8 cellular contexts compared by ENCODE assay signal in the genomic region with DNA sequence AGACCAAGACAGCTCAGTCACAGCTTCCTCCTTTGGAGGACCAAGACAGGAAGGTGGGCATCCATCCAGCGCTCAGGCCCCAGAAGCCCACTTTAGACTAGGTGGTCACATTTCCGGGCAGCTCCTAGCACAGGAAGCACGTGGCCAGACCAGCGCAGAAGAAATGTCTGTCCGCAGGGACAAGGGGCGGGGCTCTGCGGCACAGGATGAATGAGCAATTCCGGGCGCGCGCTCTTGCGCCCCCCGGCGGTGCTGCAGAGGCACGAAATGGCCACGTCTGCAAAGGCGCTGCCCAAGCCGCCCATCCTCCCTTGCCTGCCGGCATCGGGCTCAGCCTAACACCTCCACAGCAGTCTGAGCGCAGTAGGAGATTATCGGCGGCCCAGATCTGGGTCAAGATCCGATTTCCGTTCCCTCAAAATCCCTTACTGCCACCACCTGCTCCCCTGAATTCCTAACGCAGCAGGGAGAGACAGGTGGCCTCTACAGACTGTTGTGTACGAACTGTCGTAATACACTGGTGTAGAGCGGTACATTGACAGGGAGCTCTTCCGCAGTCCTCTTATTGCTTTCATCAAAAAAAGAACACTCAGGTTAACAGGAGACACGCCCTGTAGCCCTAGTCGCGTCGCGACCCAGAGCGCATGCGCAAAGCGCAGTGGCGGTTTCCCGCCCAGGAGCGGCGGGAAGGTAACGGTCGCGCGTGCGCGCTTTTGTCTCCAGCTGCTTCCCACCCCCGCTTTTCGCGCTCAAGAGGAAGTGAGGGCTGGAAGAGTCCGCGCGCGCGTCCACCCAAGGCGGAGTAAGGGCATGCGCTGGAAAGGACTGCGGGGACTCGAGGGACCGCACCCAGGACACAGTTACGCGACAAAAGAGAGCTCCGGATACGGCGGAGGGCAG. TPM values are rescaled to one million over a fixed set of nuclear protein-coding genes. Genes with fewer than 3 reads are reported as not detected.
DNase-seq lines count a peak whose midpoint lies in the region; ATAC-seq and TF ChIP-seq lines count a peak whose summit lies in the region.

No MANE protein-coding gene starts in this region.

- intact Hi-C loops in head of caudate nucleus (cut with DNase I), result loop anchor here (1.0 to 5.0 kb wide), 3 partner anchors 43 to 104 kb away; no protein-coding TSS in a partner anchor

- H3K9me3 Mint-ChIP-seq in activated naive CD8-positive, alpha-beta T cell (ENCODE audit: low read depth), result no peaks in the 10 kb centered on the region
- no peaks in the 10 kb centered on the region for H3K9me3 Mint-ChIP-seq in osteocyte (ENCODE audit: unreplicated experiment)

- no peaks in the 10 kb centered on the region for H3K9me3 ChIP-seq in thoracic aorta

- peak; percentile 84 for DNase-seq in GM12864 (ENCODE audit: low read depth)
- peak; percentile 78 for DNase-seq in NCI-H1092 (lab: John Stamatoyannopoulos, UW)
- peak; percentile 85 to 98 (median 93) for DNase-seq in head of caudate nucleus
- peak; percentile 97 for DNase-seq in osteocyte (ENCODE audit: extremely low spot score, unreplicated experiment)
- DNase-seq in thoracic aorta (ENCODE audit: low spot score), result peak; percentile 85

- peak overlapping the region; percentile 95 for H3K4me3 Mint-ChIP-seq in activated naive CD8-positive, alpha-beta T cell
- peak overlapping the region; percentile 94 for H3K4me3 Mint-ChIP-seq in osteocyte (ENCODE audit: unreplicated experiment)

- TF ChIP-seq CTCF in GM12864 (IDR thresholded peaks at IDR 0.05; ENCODE audit: low read depth, low read length, missing control alignments) (peak; percentile 94), osteocyte (IDR thresholded peaks at IDR 0.05) (peak; percentile 92), thoracic aorta (IDR thresholded peaks at IDR 0.05) (peak; percentile 79)

- H3K4me3 ChIP-seq in GM12864 (ENCODE audit: low read depth, low read length) (peak overlapping the region; percentile 99), thoracic aorta (peak overlapping the region; percentile 94)

- H3K27me3 ChIP-seq in thoracic aorta (replicated peaks; ENCODE audit: insufficient read depth), result no peaks in the 10 kb centered on the region

- peak; percentile 53 for ATAC-seq in HG02623 (IDR thresholded peaks at IDR 0.05; ENCODE audit: unreplicated experiment)
- ATAC-seq in SK-N-SH treated with all-trans-retinoic acid at 6 μM for 48 hours, result peak; percentile 76
- peak; percentile 78 for ATAC-seq in thoracic aorta (ENCODE audit: insufficient number of reproducible peaks, low FRiP score, low read depth)

- H3K27me3 Mint-ChIP-seq in activated naive CD8-positive, alpha-beta T cell, result no peaks in the 10 kb centered on the region
- H3K27me3 Mint-ChIP-seq in osteocyte (ENCODE audit: unreplicated experiment), result no peaks in the 10 kb centered on the region

- peaks cover 10 to 37% of the 10 kb centered on the region in 2 donors for H3K4me1 ChIP-seq in thoracic aorta (ENCODE audit: control insufficient read depth in 1 of 2, low read depth in 2 of 2)

- H3K27ac ChIP-seq in thoracic aorta, result peak overlapping the region; percentile 100

- peak overlapping the region; percentile 96 for H3K27ac Mint-ChIP-seq in activated naive CD8-positive, alpha-beta T cell
- peak overlapping the region; percentile 99 for H3K27ac Mint-ChIP-seq in osteocyte (ENCODE audit: unreplicated experiment)

- peaks cover 26% of the 10 kb centered on the region for H3K36me3 ChIP-seq in thoracic aorta

- peaks cover 47% of the 10 kb centered on the region for H3K4me1 Mint-ChIP-seq in activated naive CD8-positive, alpha-beta T cell (ENCODE audit: low read depth)
- peaks cover 33% of the 10 kb centered on the region for H3K4me1 Mint-ChIP-seq in osteocyte (ENCODE audit: unreplicated experiment)

- peaks cover 17% of the 10 kb centered on the region for H3K36me3 Mint-ChIP-seq in activated naive CD8-positive, alpha-beta T cell
- peaks cover 34% of the 10 kb centered on the region for H3K36me3 Mint-ChIP-seq in osteocyte (ENCODE audit: unreplicated experiment)

TF ChIP-seq in SK-N-SH treated with all-trans-retinoic acid at 6 μM for 48 hours, 23 proteins besides CTCF, POLR2A, EP300 and RAD21:
- TF ChIP-seq ZNF565 (CRISPR knock-in tag; conservative IDR thresholded peaks at IDR 0.05; ENCODE audit: low read depth), result no peak; the same call in 1 of the 2 replicates
- 0 out of 2 replicates have a peak, but pooled peaks have one; percentile 2 for TF ChIP-seq ZFP30 (CRISPR knock-in tag; IDR thresholded peaks at IDR 0.05)

RNA-seq across cellular contexts. Expression of gene TUBA1B, which starts 0.8 kb away (rescaled TPM):
- total RNA-seq in osteocyte (497 and 503 TPM in 2 replicates), thoracic aorta (100 to 1,000 TPM; 501 to 945 TPM)

RNA-seq across cellular contexts. Expression of gene LMBR1L, which starts 19.8 kb away (rescaled TPM):
- total RNA-seq in osteocyte, result 85.2 and 86.1 TPM in 2 replicates
- 10 to 100 TPM; 77.7 to 93.4 TPM for total RNA-seq in thoracic aorta

RNA-seq across cellular contexts. Expression of gene DHH, which starts 35.8 kb away (rescaled TPM):
- total RNA-seq in osteocyte (0.13 TPM in 1 of 2 replicates, not detected in the other), thoracic aorta (1 to 10 TPM; 1.2 to 2.4 TPM)

RNA-seq across cellular contexts. Expression of gene TUBA1A, which starts 58.5 kb away (rescaled TPM):
- total RNA-seq in osteocyte (466 and 471 TPM in 2 replicates), thoracic aorta (100 to 1,000 TPM; 107 to 259 TPM)

Comparison
In these comparisons a context has a peak if more than half of its experiments do, and no peak if none do; other contexts are left out.
1. Peak in every context shown above with its lines: DNase-seq, ATAC-seq, H3K4me3 ChIP-seq and H3K27ac ChIP-seq.